Comparison of ENCODE assay signal across 8 cellular contexts in the genomic region with DNA sequence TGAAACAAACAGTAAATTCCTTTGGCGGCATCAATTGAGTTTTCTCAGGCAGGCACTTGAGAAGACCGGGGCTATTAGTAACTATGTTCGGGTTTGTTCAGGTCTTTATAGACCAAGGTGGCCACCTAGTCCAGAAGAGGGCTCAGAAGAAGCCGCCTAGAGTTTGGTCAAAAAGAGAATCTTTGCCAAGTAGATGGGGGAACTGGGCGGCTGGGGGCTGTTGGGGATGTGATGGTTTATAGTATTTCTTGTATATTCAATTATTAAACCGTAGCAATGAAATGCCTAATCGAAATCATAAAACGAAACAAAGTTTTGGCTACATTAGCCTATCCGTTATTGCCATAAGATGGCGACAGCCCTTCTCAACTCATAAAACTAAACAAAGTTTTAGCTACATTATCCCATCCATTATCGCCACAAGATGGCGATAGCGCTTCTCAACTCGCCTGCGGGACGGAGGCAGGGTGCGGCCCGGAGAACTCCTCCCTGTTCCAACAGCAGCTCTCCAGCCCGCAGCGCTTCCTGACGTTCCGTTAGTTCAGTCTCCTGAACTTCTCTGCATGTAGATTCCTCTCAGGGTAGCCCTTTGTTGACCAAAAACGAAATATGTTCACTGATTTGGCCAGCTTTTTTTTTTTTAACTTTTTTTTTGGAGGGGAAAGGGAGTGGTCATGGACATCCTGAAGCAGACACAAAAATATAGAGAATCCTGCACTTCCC.
DNase-seq lines count a peak whose midpoint lies in the region; ATAC-seq, FAIRE-seq and TF ChIP-seq lines count a peak whose summit lies in the region.

No MANE protein-coding gene starts in this region.

- intact Hi-C loops in endothelial cell of umbilical vein (cut with micrococcal nuclease), result loop anchor here (1.0 to 2.0 kb wide), 5 partner anchors 30 to 625 kb away; no protein-coding TSS in a partner anchor

- H3K9ac ChIP-seq in endothelial cell of umbilical vein (replicated peaks; ENCODE audit: extremely low read depth, insufficient read depth, low read length) (peak overlapping the region; percentile 30), muscle layer of colon (ENCODE audit: low read length) (peak overlapping the region; percentile 45)

- dilution Hi-C loops in endothelial cell of umbilical vein (cut with MboI; ENCODE audit: extremely low pct_ligation_motif_present, low sequenced_read_pairs), result no loop called here

- H3K36me3 ChIP-seq in endothelial cell of umbilical vein (ENCODE audit: control insufficient read depth in 2 of 2, extremely low read depth in 1 of 2, insufficient read depth in 2 of 2, low read length in 2 of 2), result no peaks in the 10 kb centered on the region
- H3K36me3 ChIP-seq in muscle layer of colon (ENCODE audit: insufficient read depth, low read length), result no peaks in the 10 kb centered on the region

- TF ChIP-seq CTCF in endothelial cell of umbilical vein (IDR thresholded peaks at IDR 0.05; ENCODE audit: extremely low read depth in 1 of 2, insufficient read depth in 1 of 2, low read depth in 1 of 2, low read length in 2 of 2), result peak; percentile 71 to 73

- H3K79me2 ChIP-seq in endothelial cell of umbilical vein (ENCODE audit: control insufficient read depth, insufficient read depth, low read length), result no peaks in the 10 kb centered on the region

- H3K4me1 ChIP-seq in endothelial cell of umbilical vein (ENCODE audit: control insufficient read depth, extremely low read depth, insufficient read depth, low read length) (peaks cover 10% of the 10 kb centered on the region), muscle layer of colon (ENCODE audit: insufficient read depth, low read length) (peaks cover 6% of the 10 kb centered on the region)

- in situ Hi-C loops in ACHN (cut with HindIII; ENCODE audit: low pct_ligation_motif_present, low pct_unique_long_range_greater_than_20kb, low sequenced_read_pairs), result no loop called here

- H4K20me1 ChIP-seq in endothelial cell of umbilical vein (replicated peaks; ENCODE audit: control insufficient read depth, extremely low read depth, insufficient read depth, low read length), result no peaks in the 10 kb centered on the region

- FAIRE-seq in endothelial cell of umbilical vein (lab: Jason Lieb, UNC), result peak; percentile 89

- ATAC-seq in GM18520 (IDR thresholded peaks at IDR 0.05; ENCODE audit: unreplicated experiment) (peak; percentile 61), HG03103 (IDR thresholded peaks at IDR 0.05; ENCODE audit: low read depth, unreplicated experiment) (peak; percentile 52)

- no TSS peak for BruUV-seq in endothelial cell of umbilical vein (replicated peaks; lab: Mats Ljungman, UMichigan)

- peak overlapping the region; percentile 66 for H2AFZ ChIP-seq in endothelial cell of umbilical vein (ENCODE audit: low read depth, low read length)

- no peak overlapping the region for H3K27ac ChIP-seq in endothelial cell of umbilical vein (ENCODE audit: insufficient read depth, low read depth, low read length)
- H3K27ac ChIP-seq in muscle layer of colon (ENCODE audit: low read depth, low read length), result peak overlapping the region; percentile 67

- DNase-seq in ACHN (peak; percentile 90), endothelial cell of umbilical vein (ENCODE audit: low read depth, low spot score) (peak; percentile 92)
- DNase-seq in NK-92 treated with Interleukin-12 subunit alpha and Interleukin-12 subunit beta, amount 100 ng/mL, for 24 hours (lab: John Stamatoyannopoulos, UW), result peak; percentile 81
- DNase-seq in activated CD8-positive, alpha-beta memory T cell treated with anti-CD3 and anti-CD28 coated beads, Interleukin-2, amount 50 U/mL, for 24 hours (ENCODE audit: extremely low read depth), result peak; percentile 66
- peak; percentile 68 to 69 for DNase-seq in stimulated activated CD8-positive, alpha-beta memory T cell treated with anti-CD3 and anti-CD28 coated beads, Interleukin-7, amount 100 ng/mL, for 4 hours (ENCODE audit: low read depth in 2 of 2)

- H3K9me1 ChIP-seq in endothelial cell of umbilical vein (replicated peaks; ENCODE audit: control insufficient read depth, extremely low read depth, insufficient read depth, low read length), result no peaks in the 10 kb centered on the region

- H3K27me3 ChIP-seq in endothelial cell of umbilical vein (ENCODE audit: control insufficient read depth in 2 of 2, insufficient read depth in 2 of 2, low read length in 2 of 2) (no peaks in the 10 kb centered on the region), muscle layer of colon (ENCODE audit: control insufficient read depth in 1 of 2, insufficient read depth in 2 of 2, low read length in 2 of 2) (no peaks in the 10 kb centered on the region)

- TF ChIP-seq POLR2A in endothelial cell of umbilical vein (IDR thresholded peaks at IDR 0.05; ENCODE audit: low read depth, low read length), result peak; percentile 46

- H3K4me2 ChIP-seq in endothelial cell of umbilical vein (ENCODE audit: insufficient read depth, low read length), result peak overlapping the region; percentile 53

- no peaks in the 10 kb centered on the region for H3K9me3 ChIP-seq in endothelial cell of umbilical vein (replicated peaks; ENCODE audit: control insufficient read depth, insufficient read depth, low read length)
- no peaks in the 10 kb centered on the region for H3K9me3 ChIP-seq in muscle layer of colon (ENCODE audit: low read length)

- peak overlapping the region in 2 of 3 experiments; percentile 24 to 28 for H3K4me3 ChIP-seq in endothelial cell of umbilical vein (replicated peaks in 1 of 3; ENCODE audit: insufficient read depth in 1 of 3, low read depth in 1 of 3, low read length in 3 of 3)
- H3K4me3 ChIP-seq in muscle layer of colon (ENCODE audit: low read depth in 1 of 2, low read length in 2 of 2), result peak overlapping the region; percentile 5 to 64

- POLR2A ChIA-PET in endothelial cell of umbilical vein (lab: Charles Lee), result interaction anchor here (0.7 to 1.1 kb wide), 5 partner anchors 17 to 911 kb away, joined by 3 to 6 read pairs (median 3); a partner anchor contains a TSS

- CTCF ChIA-PET in endothelial cell of umbilical vein (lab: Charles Lee), result interaction anchor here (0.6 to 1.5 kb wide), 37 partner anchors 9 to 768 kb away, joined by 3 to 55 read pairs (median 5); a partner anchor contains a TSS

TF ChIP-seq in endothelial cell of umbilical vein, 7 proteins besides CTCF, POLR2A, EP300 and RAD21:
- TF ChIP-seq FOS (IDR thresholded peaks at IDR 0.05; ENCODE audit: borderline replicate concordance, insufficient read depth, low read length) (no peak), POLR2AphosphoS5 (IDR thresholded peaks at IDR 0.05; ENCODE audit: insufficient read depth, low read depth, low read length) (peak; percentile 48)
TF ChIP-seq in endothelial cell of umbilical vein: peak in this region for 1.
